ENCODE assay signal across 14 cellular contexts in genomic region chr15:75739791-75740190, GRCh38. TPM values are rescaled to one million over a fixed set of nuclear protein-coding genes. Genes with fewer than 3 reads are reported as not detected.
DNase-seq lines count a peak whose midpoint lies in the region; ATAC-seq, FAIRE-seq and TF ChIP-seq lines count a peak whose summit lies in the region.
"Had no signal": no experiment of that assay in that cellular context is flagged by ENCODE, and none has a peak within 500 bp of the region (broad histone marks: within the 10 kb centered on the region; RNA-seq: fewer than 3 reads in every experiment).

No MANE protein-coding gene starts in this region.

- H3K4me1 Mint-ChIP-seq in CD4-positive, alpha-beta T cell (ENCODE audit: low read depth): peaks cover 11% of the 10 kb centered on the region
- H3K4me1 Mint-ChIP-seq in Calu3 (ENCODE audit: low read depth, unreplicated experiment): no peaks in the 10 kb centered on the region
- peaks cover 32% of the 10 kb centered on the region for H3K4me1 Mint-ChIP-seq in nephron progenitor cell

- peak overlapping the region in 1 of 2 experiments; percentile 48; a peak in 1 of 4 replicates for H3K9ac ChIP-seq in K562 (ENCODE audit: insufficient read depth in 1 of 2, low read depth in 2 of 2, low read length in 2 of 2)

- no peak for TF ChIP-seq EP300 in K562 (IDR thresholded peaks at IDR 0.05; ENCODE audit: low read length)

- no peak for TF ChIP-seq CTCF in CD4-positive, alpha-beta T cell (IDR thresholded peaks at IDR 0.05)
- no peak for TF ChIP-seq CTCF in Calu3 (IDR thresholded peaks at IDR 0.05; ENCODE audit: unreplicated experiment)
- TF ChIP-seq CTCF in K562 (IDR thresholded peaks at IDR 0.05 in 2 of 3, conservative IDR thresholded peaks at IDR 0.05 in 1 of 3; ENCODE audit: insufficient read depth in 2 of 3, low read depth in 1 of 3, low read length in 3 of 3): no peak
- TF ChIP-seq CTCF in nephron progenitor cell (IDR thresholded peaks at IDR 0.05): no peak

- peaks cover 5 to 23% of the 10 kb centered on the region in 2 experiments; a peak in 4 of 5 replicates for H3K4me1 ChIP-seq in K562 (replicated peaks in 1 of 2; ENCODE audit: control insufficient read depth in 2 of 2, insufficient read depth in 2 of 2, low read length in 2 of 2)

- BruUV-seq in Calu3 (replicated peaks; lab: Mats Ljungman, UMichigan) (no TSS peak), K562 (replicated peaks; lab: Mats Ljungman, UMichigan) (no TSS peak)

- CTCF ChIA-PET in CD4-positive, alpha-beta T cell (lab: Charles Lee): no interaction called here
- CTCF ChIA-PET in Calu3 (lab: Charles Lee): interaction anchor here (2.1 kb wide), 1 partner anchor 16 kb away, joined by 8 read pairs; a partner anchor contains a TSS
- CTCF ChIA-PET in K562 (lab: Yijun Ruan, JAX; ENCODE audit: low intra/inter-chr PET ratio): no interaction called here

- no peak for ATAC-seq in CD4-positive, alpha-beta T cell (ENCODE audit: poor library complexity)
- no peak for ATAC-seq in K562
- no peak for ATAC-seq in GM21447 (IDR thresholded peaks at IDR 0.05; ENCODE audit: unreplicated experiment)
- no peak for ATAC-seq in HG03469 (IDR thresholded peaks at IDR 0.05; ENCODE audit: unreplicated experiment)
- ATAC-seq: mucosa of descending colon had no signal

- H3K9me3 Mint-ChIP-seq in CD4-positive, alpha-beta T cell: no peaks in the 10 kb centered on the region
- H3K9me3 Mint-ChIP-seq in Calu3 (ENCODE audit: low read depth, unreplicated experiment) (peaks cover 2% of the 10 kb centered on the region), nephron progenitor cell (peaks cover 20% of the 10 kb centered on the region)

- no peak for TF ChIP-seq RAD21 in K562 (CRISPR knock-in tag; conservative IDR thresholded peaks at IDR 0.05 in 1 of 2, IDR thresholded peaks at IDR 0.05 in 1 of 2)

- no peak overlapping the region for H3K4me3 ChIP-seq in K562
- H3K4me3 ChIP-seq: mucosa of descending colon had no signal

- 88% methylated on average over 5 of the region's 5 CpGs for WGBS in K562 (ENCODE audit: insufficient coverage, low coverage, missing lambda C conversion rate)

- H3K9me1 ChIP-seq in K562 (ENCODE audit: control insufficient read depth, insufficient read depth, low read length): no peaks in the 10 kb centered on the region

- peak overlapping the region; percentile 91 for H3K4me3 Mint-ChIP-seq in CD4-positive, alpha-beta T cell
- H3K4me3 Mint-ChIP-seq in Calu3 (ENCODE audit: low read depth, unreplicated experiment) (peak overlapping the region; percentile 72), nephron progenitor cell (peak overlapping the region; percentile 34)

- H3K36me3 Mint-ChIP-seq in CD4-positive, alpha-beta T cell (ENCODE audit: low read depth): no peaks in the 10 kb centered on the region
- H3K36me3 Mint-ChIP-seq in Calu3 (ENCODE audit: insufficient read depth, unreplicated experiment): peaks cover 15% of the 10 kb centered on the region
- peaks cover 6% of the 10 kb centered on the region for H3K36me3 Mint-ChIP-seq in nephron progenitor cell (ENCODE audit: low read depth)

- POLR2A ChIA-PET in CD4-positive, alpha-beta T cell (lab: Charles Lee): interaction anchor here (1.8 kb wide), 1 partner anchor 105 kb away, joined by 6 read pairs; no protein-coding TSS in a partner anchor
- POLR2A ChIA-PET in K562 (lab: Yijun Ruan, JAX): interaction anchor here (0.7 kb wide), 1 partner anchor 25 kb away, joined by 3 read pairs; no protein-coding TSS in a partner anchor

- H3K27ac Mint-ChIP-seq in CD4-positive, alpha-beta T cell: peak overlapping the region; percentile 73
- H3K27ac Mint-ChIP-seq in Calu3 (ENCODE audit: unreplicated experiment) (no peak overlapping the region), nephron progenitor cell (no peak overlapping the region)

- H3K27ac ChIP-seq in CD4-positive, alpha-beta T cell (ENCODE audit: low read depth, low read length): no peak overlapping the region
- H3K27ac ChIP-seq in K562 (ENCODE audit: extremely low read depth, low read depth, low read length): no peak overlapping the region
- H3K27ac ChIP-seq: epithelial cell of prostate had no signal

- in situ Hi-C loops in K562 (cut with MboI): no loop called here

- H3K9me3 ChIP-seq in CD4-positive, alpha-beta T cell (ENCODE audit: control insufficient read depth, low read length): no peaks in the 10 kb centered on the region
- H3K9me3 ChIP-seq in K562 (replicated peaks; ENCODE audit: control insufficient read depth, insufficient read depth, low read depth, low read length): no peaks in the 10 kb centered on the region
- H3K9me3 ChIP-seq: mucosa of descending colon, tibial nerve had no signal

- 0 out of 2 replicates have a peak overlapping the region, but pooled peaks have one; percentile 89 for H3K4me2 ChIP-seq in K562 (ENCODE audit: insufficient read depth, low read length)

- no peaks in the 10 kb centered on the region for H4K20me1 ChIP-seq in K562 (replicated peaks; ENCODE audit: control insufficient read depth, insufficient read depth, low read length)

- no peak for DNase-seq in CD4-positive, alpha-beta T cell
- DNase-seq in Calu3 (no peak), K562 (ENCODE audit: extremely low read depth in 1 of 4, low spot score in 3 of 4) (no peak), nephron progenitor cell (no peak), NCI-H2029 treated with DMSO at 0.1 percent for 48 hours (lab: John Stamatoyannopoulos, UW) (no peak)
- DNase-seq: NCI-H1930, RPMI8226 had no signal

- H3K79me2 ChIP-seq in K562 (ENCODE audit: control insufficient read depth, insufficient read depth, low read length): peaks cover 3% of the 10 kb centered on the region; the same call in 1 of the 3 replicates

- no peak for TF ChIP-seq POLR2A in K562 (conservative IDR thresholded peaks at IDR 0.05)

- peak overlapping the region; percentile 96; the same call in 1 of the 2 replicates for H2AFZ ChIP-seq in K562 (ENCODE audit: low read depth, low read length)

- no peaks in the 10 kb centered on the region for H3K36me3 ChIP-seq in K562 (ENCODE audit: control insufficient read depth, insufficient read depth, low read length)
- H3K36me3 ChIP-seq: BLaER1 treated with 17β-estradiol and CSF1 and Interleukin-3, amounts not matched to agents 10 nM and 100 nM; tibial nerve had no signal

- FAIRE-seq in K562 (lab: Jason Lieb, UNC): no peak
- FAIRE-seq: keratinocyte had no signal

- intact Hi-C loops in CD4-positive, alpha-beta T cell (cut with DNase I, micrococcal nuclease): loop anchor here in 1 of 2 experiments (5.0 kb wide), 1 partner anchor 163 kb away; the partner anchor contains the start of gene FBXO22
- intact Hi-C loops in Calu3 (cut with micrococcal nuclease; ENCODE audit: unreplicated experiment) (no loop called here), K562 (cut with micrococcal nuclease) (loop anchor here (2.0 kb wide), 1 partner anchor 19 kb away; no protein-coding TSS in a partner anchor)

- no peaks in the 10 kb centered on the region for H3K27me3 ChIP-seq in CD4-positive, alpha-beta T cell (ENCODE audit: control insufficient read depth, insufficient read depth, low read length)
- H3K27me3 ChIP-seq in K562 (ENCODE audit: control insufficient read depth in 2 of 2, insufficient read depth in 2 of 2, low read length in 2 of 2): no peaks in the 10 kb centered on the region
- H3K27me3 ChIP-seq: BLaER1 treated with 17β-estradiol and CSF1 and Interleukin-3, amounts not matched to agents 10 nM and 100 nM; tibial nerve had no signal

- H3K27me3 Mint-ChIP-seq in CD4-positive, alpha-beta T cell: no peaks in the 10 kb centered on the region
- H3K27me3 Mint-ChIP-seq in Calu3 (ENCODE audit: unreplicated experiment) (peaks cover 30% of the 10 kb centered on the region), nephron progenitor cell (ENCODE audit: low read depth, poor library complexity) (peaks cover 36% of the 10 kb centered on the region)

TF ChIP-seq in K562, 482 proteins besides CTCF, POLR2A, EP300 and RAD21:
- TF ChIP-seq HCFC1 (IDR thresholded peaks at IDR 0.05; ENCODE audit: low read depth, low read length) (no peak), ZNF551 (CRISPR knock-in tag; IDR thresholded peaks at IDR 0.05) (no peak)

RNA-seq across cellular contexts. Expression of gene CSPG4, which starts 27.1 kb away (rescaled TPM):
- total RNA-seq in CD4-positive, alpha-beta T cell: not detected
- total RNA-seq in Calu3 (2022) (0.05 TPM in 1 of 2 replicates, not detected in the other), K562 (2014; rRNA removed) (0.08 TPM in 1 of 2 replicates, not detected in the other), K562 (2014; rRNA removed; fragmentation: Illumina TruSeq; extraction: Trizol) (not detected in 2 replicates), K562 (2015; rRNA removed; fragmentation: Illumina TruSeq; extraction: Trizol) (under 0.01 TPM in 1 of 2 replicates, not detected in the other), K562 (2021) (0.07 TPM in 2 replicates)
- total RNA-seq in K562 (2011; cell fraction: chromatin; rRNA removed; ENCODE audit: low replicate concordance): 0.07 and 1.1 TPM in 2 replicates
- 0.39 and 1.2 TPM in 2 replicates for total RNA-seq in K562 (2011; cell fraction: nucleolus; rRNA removed)
- 0.22 and 0.23 TPM in 2 replicates for total RNA-seq in K562 (2011; cell fraction: nucleoplasm; rRNA removed)
- polyA plus RNA-seq in K562 (2011; rRNA removed) (0.04 and 0.08 TPM in 2 replicates), K562 (2014; fragmentation: Illumina TruSeq; extraction: Trizol) (0.01 and 0.03 TPM in 2 replicates), K562 (2014; fragmentation: Nextera tagmentation; extraction: Ambion mirVana) (not detected), K562 (2014; rRNA removed) (not detected in 2 replicates)
- polyA plus RNA-seq in K562 (2011; cell fraction: cytosol; rRNA removed): 0.06 and 0.16 TPM in 2 replicates
- 0.21 and 0.73 TPM in 2 replicates for polyA plus RNA-seq in K562 (2011; cell fraction: nucleus; rRNA removed)
- 0.10 and 0.32 TPM in 2 replicates for polyA plus RNA-seq in K562 (2012)
- polyA minus RNA-seq in K562 (2011; rRNA and poly(A)+ RNA removed): 0.09 and 0.11 TPM in 2 replicates
- polyA minus RNA-seq in K562 (2011; cell fraction: cytosol; rRNA and poly(A)+ RNA removed): 0.29 and 0.73 TPM in 2 replicates
- 0.33 and 0.40 TPM in 2 replicates for polyA minus RNA-seq in K562 (2011; cell fraction: nucleus; rRNA and poly(A)+ RNA removed)

Comparison
In these comparisons a context has a peak if more than half of its experiments do, and no peak if none do; other contexts are left out.
1. H3K4me3 Mint-ChIP-seq: peak in every context shown above with its lines; median percentile 91 in CD4-positive, alpha-beta T cell; 72 in Calu3; 34 in nephron progenitor cell.